1 cellular context compared by ENCODE assay signal in the genomic region with DNA sequence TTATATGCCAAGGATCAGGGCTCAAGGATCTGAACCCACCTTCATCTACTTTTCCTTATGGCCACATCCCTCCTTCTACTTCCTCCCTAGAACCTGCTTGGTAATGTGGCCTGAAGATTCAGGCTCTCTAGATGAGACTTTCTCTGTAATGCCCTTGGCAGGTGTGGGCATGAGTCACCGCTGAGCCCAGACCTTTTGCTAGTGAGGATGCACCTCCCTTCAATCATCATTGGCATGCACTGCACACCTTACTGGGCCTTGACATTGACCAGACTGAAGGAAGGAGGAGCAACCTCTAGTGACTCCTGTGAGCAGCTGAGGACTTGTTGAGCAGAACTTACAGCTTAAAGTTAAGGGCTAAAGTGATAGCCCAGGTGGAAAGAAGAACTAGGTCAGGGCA.
TF ChIP-seq lines count a peak whose summit lies in the region.

No MANE protein-coding gene starts in this region.

TF ChIP-seq in H1, 55 proteins besides CTCF, POLR2A, EP300 and RAD21:
- TF ChIP-seq RNF2 (IDR thresholded peaks at IDR 0.05; ENCODE audit: borderline replicate concordance, low read depth, low read length, missing control alignments, poor library complexity, severe bottlenecking) (no peak), BACH1 (IDR thresholded peaks at IDR 0.05; ENCODE audit: low read length) (no peak), SIX5 (IDR thresholded peaks at IDR 0.05; ENCODE audit: low read depth, low read length) (no peak), GABPA (IDR thresholded peaks at IDR 0.05; ENCODE audit: borderline replicate concordance, insufficient read depth, low read length) (no peak)
- TF ChIP-seq, protein P1, sequence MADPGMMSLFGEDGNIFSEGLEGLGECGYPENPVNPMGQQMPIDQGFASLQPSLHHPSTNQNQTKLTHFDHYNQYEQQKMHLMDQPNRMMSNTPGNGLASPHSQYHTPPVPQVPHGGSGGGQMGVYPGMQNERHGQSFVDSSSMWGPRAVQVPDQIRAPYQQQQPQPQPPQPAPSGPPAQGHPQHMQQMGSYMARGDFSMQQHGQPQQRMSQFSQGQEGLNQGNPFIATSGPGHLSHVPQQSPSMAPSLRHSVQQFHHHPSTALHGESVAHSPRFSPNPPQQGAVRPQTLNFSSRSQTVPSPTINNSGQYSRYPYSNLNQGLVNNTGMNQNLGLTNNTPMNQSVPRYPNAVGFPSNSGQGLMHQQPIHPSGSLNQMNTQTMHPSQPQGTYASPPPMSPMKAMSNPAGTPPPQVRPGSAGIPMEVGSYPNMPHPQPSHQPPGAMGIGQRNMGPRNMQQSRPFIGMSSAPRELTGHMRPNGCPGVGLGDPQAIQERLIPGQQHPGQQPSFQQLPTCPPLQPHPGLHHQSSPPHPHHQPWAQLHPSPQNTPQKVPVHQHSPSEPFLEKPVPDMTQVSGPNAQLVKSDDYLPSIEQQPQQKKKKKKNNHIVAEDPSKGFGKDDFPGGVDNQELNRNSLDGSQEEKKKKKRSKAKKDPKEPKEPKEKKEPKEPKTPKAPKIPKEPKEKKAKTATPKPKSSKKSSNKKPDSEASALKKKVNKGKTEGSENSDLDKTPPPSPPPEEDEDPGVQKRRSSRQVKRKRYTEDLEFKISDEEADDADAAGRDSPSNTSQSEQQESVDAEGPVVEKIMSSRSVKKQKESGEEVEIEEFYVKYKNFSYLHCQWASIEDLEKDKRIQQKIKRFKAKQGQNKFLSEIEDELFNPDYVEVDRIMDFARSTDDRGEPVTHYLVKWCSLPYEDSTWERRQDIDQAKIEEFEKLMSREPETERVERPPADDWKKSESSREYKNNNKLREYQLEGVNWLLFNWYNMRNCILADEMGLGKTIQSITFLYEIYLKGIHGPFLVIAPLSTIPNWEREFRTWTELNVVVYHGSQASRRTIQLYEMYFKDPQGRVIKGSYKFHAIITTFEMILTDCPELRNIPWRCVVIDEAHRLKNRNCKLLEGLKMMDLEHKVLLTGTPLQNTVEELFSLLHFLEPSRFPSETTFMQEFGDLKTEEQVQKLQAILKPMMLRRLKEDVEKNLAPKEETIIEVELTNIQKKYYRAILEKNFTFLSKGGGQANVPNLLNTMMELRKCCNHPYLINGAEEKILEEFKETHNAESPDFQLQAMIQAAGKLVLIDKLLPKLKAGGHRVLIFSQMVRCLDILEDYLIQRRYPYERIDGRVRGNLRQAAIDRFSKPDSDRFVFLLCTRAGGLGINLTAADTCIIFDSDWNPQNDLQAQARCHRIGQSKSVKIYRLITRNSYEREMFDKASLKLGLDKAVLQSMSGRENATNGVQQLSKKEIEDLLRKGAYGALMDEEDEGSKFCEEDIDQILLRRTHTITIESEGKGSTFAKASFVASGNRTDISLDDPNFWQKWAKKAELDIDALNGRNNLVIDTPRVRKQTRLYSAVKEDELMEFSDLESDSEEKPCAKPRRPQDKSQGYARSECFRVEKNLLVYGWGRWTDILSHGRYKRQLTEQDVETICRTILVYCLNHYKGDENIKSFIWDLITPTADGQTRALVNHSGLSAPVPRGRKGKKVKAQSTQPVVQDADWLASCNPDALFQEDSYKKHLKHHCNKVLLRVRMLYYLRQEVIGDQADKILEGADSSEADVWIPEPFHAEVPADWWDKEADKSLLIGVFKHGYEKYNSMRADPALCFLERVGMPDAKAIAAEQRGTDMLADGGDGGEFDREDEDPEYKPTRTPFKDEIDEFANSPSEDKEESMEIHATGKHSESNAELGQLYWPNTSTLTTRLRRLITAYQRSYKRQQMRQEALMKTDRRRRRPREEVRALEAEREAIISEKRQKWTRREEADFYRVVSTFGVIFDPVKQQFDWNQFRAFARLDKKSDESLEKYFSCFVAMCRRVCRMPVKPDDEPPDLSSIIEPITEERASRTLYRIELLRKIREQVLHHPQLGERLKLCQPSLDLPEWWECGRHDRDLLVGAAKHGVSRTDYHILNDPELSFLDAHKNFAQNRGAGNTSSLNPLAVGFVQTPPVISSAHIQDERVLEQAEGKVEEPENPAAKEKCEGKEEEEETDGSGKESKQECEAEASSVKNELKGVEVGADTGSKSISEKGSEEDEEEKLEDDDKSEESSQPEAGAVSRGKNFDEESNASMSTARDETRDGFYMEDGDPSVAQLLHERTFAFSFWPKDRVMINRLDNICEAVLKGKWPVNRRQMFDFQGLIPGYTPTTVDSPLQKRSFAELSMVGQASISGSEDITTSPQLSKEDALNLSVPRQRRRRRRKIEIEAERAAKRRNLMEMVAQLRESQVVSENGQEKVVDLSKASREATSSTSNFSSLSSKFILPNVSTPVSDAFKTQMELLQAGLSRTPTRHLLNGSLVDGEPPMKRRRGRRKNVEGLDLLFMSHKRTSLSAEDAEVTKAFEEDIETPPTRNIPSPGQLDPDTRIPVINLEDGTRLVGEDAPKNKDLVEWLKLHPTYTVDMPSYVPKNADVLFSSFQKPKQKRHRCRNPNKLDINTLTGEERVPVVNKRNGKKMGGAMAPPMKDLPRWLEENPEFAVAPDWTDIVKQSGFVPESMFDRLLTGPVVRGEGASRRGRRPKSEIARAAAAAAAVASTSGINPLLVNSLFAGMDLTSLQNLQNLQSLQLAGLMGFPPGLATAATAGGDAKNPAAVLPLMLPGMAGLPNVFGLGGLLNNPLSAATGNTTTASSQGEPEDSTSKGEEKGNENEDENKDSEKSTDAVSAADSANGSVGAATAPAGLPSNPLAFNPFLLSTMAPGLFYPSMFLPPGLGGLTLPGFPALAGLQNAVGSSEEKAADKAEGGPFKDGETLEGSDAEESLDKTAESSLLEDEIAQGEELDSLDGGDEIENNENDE (IDR thresholded peaks at IDR 0.05; ENCODE audit: insufficient replicate concordance, low read length), result no peak
- TF ChIP-seq, protein P2, sequence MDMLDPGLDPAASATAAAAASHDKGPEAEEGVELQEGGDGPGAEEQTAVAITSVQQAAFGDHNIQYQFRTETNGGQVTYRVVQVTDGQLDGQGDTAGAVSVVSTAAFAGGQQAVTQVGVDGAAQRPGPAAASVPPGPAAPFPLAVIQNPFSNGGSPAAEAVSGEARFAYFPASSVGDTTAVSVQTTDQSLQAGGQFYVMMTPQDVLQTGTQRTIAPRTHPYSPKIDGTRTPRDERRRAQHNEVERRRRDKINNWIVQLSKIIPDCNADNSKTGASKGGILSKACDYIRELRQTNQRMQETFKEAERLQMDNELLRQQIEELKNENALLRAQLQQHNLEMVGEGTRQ (IDR thresholded peaks at IDR 0.05; ENCODE audit: low read length), result no peak
TF ChIP-seq in H1: peak in this region for 0.
